In the genomic region with DNA sequence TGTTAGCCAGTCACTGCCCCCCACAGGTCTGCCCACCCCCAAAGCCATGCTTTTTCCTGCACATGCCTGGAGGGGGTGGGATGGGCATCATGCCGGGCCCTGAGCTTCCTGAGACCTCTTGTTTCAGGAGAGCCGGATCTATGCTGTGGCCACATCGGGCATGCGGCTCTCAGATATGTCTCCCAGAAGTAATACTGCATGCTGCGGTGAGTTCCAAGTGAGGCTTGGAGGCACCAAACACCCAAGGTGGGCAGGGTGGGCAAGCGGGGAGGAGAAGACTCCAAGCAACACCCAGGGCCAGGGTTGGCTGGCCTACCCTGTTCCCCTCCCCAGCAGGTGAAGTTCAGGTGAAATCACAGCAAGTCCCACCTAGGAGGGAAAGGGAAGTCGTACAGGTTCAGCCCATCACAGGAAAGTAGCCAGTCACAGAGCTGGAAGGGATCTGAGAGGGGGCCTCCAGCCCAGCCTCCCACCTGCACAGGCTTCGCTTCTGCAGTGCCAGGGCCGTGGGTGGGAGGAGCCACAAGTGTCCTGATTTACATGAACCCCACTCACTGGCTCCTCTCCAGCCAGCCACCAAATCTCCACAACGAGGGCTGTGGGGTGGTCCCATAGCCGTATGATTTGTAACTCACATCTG, we compare ENCODE assay signal across 25 cellular contexts. TPM values are rescaled to one million over a fixed set of nuclear protein-coding genes. Genes with fewer than 3 reads are reported as not detected.
DNase-seq lines count a peak whose midpoint lies in the region; ATAC-seq, FAIRE-seq and TF ChIP-seq lines count a peak whose summit lies in the region.
"Had no signal": no experiment of that assay in that cellular context is flagged by ENCODE, and none has a peak within 500 bp of the region (broad histone marks: within the 10 kb centered on the region; RNA-seq: fewer than 3 reads in every experiment).

No MANE protein-coding gene starts in this region.

- intact Hi-C loops in lower lobe of right lung (cut with DNase I) (no loop called here), Right ventricle myocardium superior (cut with DNase I) (no loop called here)

- no peaks in the 10 kb centered on the region for H3K9me3 ChIP-seq in lower lobe of right lung
- H3K9me3 ChIP-seq: heart left ventricle had no signal

- H3K4me1 ChIP-seq in lower lobe of right lung, result no peaks in the 10 kb centered on the region
- H3K4me1 ChIP-seq: heart left ventricle had no signal

- H3K36me3 ChIP-seq in lower lobe of right lung, result no peaks in the 10 kb centered on the region
- H3K36me3 ChIP-seq: brain microvascular endothelial cell, heart left ventricle had no signal

- H3K36me3 Mint-ChIP-seq in activated naive CD8-positive, alpha-beta T cell treated with anti-CD3 and anti-CD28 coated beads, Interleukin-2, amount 10 ng/mL, durations not matched to agents 7 days and 5 days, result no peaks in the 10 kb centered on the region
- no peaks in the 10 kb centered on the region for H3K36me3 Mint-ChIP-seq in activated naive CD8-positive, alpha-beta T cell treated with anti-CD3 and anti-CD28 coated beads for 36 hours

- ATAC-seq in activated naive CD8-positive, alpha-beta T cell treated with anti-CD3 and anti-CD28 coated beads, Interleukin-2, amount 10 ng/mL, durations not matched to agents 7 days and 5 days (ENCODE audit: low read depth), result no peak
- ATAC-seq in lower lobe of right lung, result no peak
- no peak for ATAC-seq in Right ventricle myocardium superior (ENCODE audit: poor library complexity)
- ATAC-seq: activated naive CD8-positive, alpha-beta T cell treated with anti-CD3 and anti-CD28 coated beads, Interleukin-2, amount 50 U/mL, for 24 hours; heart left ventricle had no signal

- no peaks in the 10 kb centered on the region for H3K27me3 Mint-ChIP-seq in activated naive CD8-positive, alpha-beta T cell treated with anti-CD3 and anti-CD28 coated beads, Interleukin-2, amount 10 ng/mL, durations not matched to agents 7 days and 5 days
- no peaks in the 10 kb centered on the region for H3K27me3 Mint-ChIP-seq in activated naive CD8-positive, alpha-beta T cell treated with anti-CD3 and anti-CD28 coated beads for 36 hours
- H3K27me3 Mint-ChIP-seq: activated CD4-positive, alpha-beta T cell treated with anti-CD3 and anti-CD28 coated beads, Interleukin-2, amount 10 ng/mL, durations not matched to agents 7 days and 5 days; activated naive CD8-positive, alpha-beta T cell treated with anti-CD3 and anti-CD28 coated beads, Interleukin-2, amount 50 U/mL, for 24 hours had no signal

- POLR2A ChIA-PET in activated naive CD8-positive, alpha-beta T cell treated with anti-CD3 and anti-CD28 coated beads, Interleukin-2, amount 10 ng/mL, durations not matched to agents 7 days and 5 days (lab: Charles Lee), result no interaction called here

- no peaks in the 10 kb centered on the region for H3K9me3 Mint-ChIP-seq in activated naive CD8-positive, alpha-beta T cell treated with anti-CD3 and anti-CD28 coated beads, Interleukin-2, amount 10 ng/mL, durations not matched to agents 7 days and 5 days
- no peaks in the 10 kb centered on the region for H3K9me3 Mint-ChIP-seq in activated naive CD8-positive, alpha-beta T cell treated with anti-CD3 and anti-CD28 coated beads for 36 hours
- H3K9me3 Mint-ChIP-seq: activated CD4-positive, alpha-beta T cell treated with anti-CD3 and anti-CD28 coated beads, Interleukin-2, amount 10 ng/mL, durations not matched to agents 7 days and 5 days; activated naive CD8-positive, alpha-beta T cell treated with anti-CD3 and anti-CD28 coated beads, Interleukin-2, amount 50 U/mL, for 24 hours had no signal

- H3K27ac ChIP-seq in VCaP (peak overlapping the region; percentile 18; the same call in 1 of the 2 replicates), lower lobe of right lung (no peak overlapping the region)
- H3K27ac ChIP-seq: brain microvascular endothelial cell, C4-2B, heart left ventricle had no signal

- no peak overlapping the region for H3K4me3 ChIP-seq in lower lobe of right lung
- H3K4me3 ChIP-seq: heart left ventricle had no signal

- peaks cover 16% of the 10 kb centered on the region for H3K4me1 Mint-ChIP-seq in activated naive CD8-positive, alpha-beta T cell treated with anti-CD3 and anti-CD28 coated beads, Interleukin-2, amount 10 ng/mL, durations not matched to agents 7 days and 5 days
- peaks cover 3% of the 10 kb centered on the region for H3K4me1 Mint-ChIP-seq in activated naive CD8-positive, alpha-beta T cell treated with anti-CD3 and anti-CD28 coated beads for 36 hours

- no peaks in the 10 kb centered on the region for H3K27me3 ChIP-seq in lower lobe of right lung (ENCODE audit: low read depth)
- H3K27me3 ChIP-seq: brain microvascular endothelial cell, heart left ventricle had no signal

- DNase-seq in activated naive CD8-positive, alpha-beta T cell treated with anti-CD3 and anti-CD28 coated beads, Interleukin-2, amount 10 ng/mL, durations not matched to agents 7 days and 5 days, result peak; percentile 22
- no peak for DNase-seq in activated naive CD8-positive, alpha-beta T cell treated with anti-CD3 and anti-CD28 coated beads for 36 hours
- DNase-seq in lower lobe of right lung (peak; percentile 25), GM19239 (ENCODE audit: insufficient read length, low spot score) (no peak), kidney glomerular epithelial cell (lab: John Stamatoyannopoulos, UW) (no peak), OCI-M1 (lab: John Stamatoyannopoulos, UW) (no peak), Right ventricle myocardium superior (no peak)
- DNase-seq: ACHN; activated CD4-positive, alpha-beta T cell treated with anti-CD3 and anti-CD28 coated beads, Interleukin-2, amount 10 ng/mL, durations not matched to agents 7 days and 5 days; activated naive CD8-positive, alpha-beta T cell treated with anti-CD3 and anti-CD28 coated beads, Interleukin-2, amount 50 U/mL, for 24 hours; brain microvascular endothelial cell; KBM-7; MV-4-11; NCI-H1930; NCI-H510A; occipital lobe; SHP77; stimulated activated CD4-positive, alpha-beta T cell treated with anti-CD3 and anti-CD28 coated beads, Interleukin-4, amount 100 ng/mL, for 4 hours had no signal

- H3K4me3 Mint-ChIP-seq in activated naive CD8-positive, alpha-beta T cell treated with anti-CD3 and anti-CD28 coated beads, Interleukin-2, amount 10 ng/mL, durations not matched to agents 7 days and 5 days, result no peak overlapping the region
- no peak overlapping the region for H3K4me3 Mint-ChIP-seq in activated naive CD8-positive, alpha-beta T cell treated with anti-CD3 and anti-CD28 coated beads for 36 hours
- H3K4me3 Mint-ChIP-seq: activated CD4-positive, alpha-beta T cell treated with anti-CD3 and anti-CD28 coated beads, Interleukin-2, amount 10 ng/mL, durations not matched to agents 7 days and 5 days; activated naive CD8-positive, alpha-beta T cell treated with anti-CD3 and anti-CD28 coated beads, Interleukin-2, amount 50 U/mL, for 24 hours had no signal

- H3K27ac Mint-ChIP-seq in activated naive CD8-positive, alpha-beta T cell treated with anti-CD3 and anti-CD28 coated beads, Interleukin-2, amount 10 ng/mL, durations not matched to agents 7 days and 5 days, result no peak overlapping the region
- H3K27ac Mint-ChIP-seq in activated naive CD8-positive, alpha-beta T cell treated with anti-CD3 and anti-CD28 coated beads for 36 hours, result no peak overlapping the region
- H3K27ac Mint-ChIP-seq: activated CD4-positive, alpha-beta T cell treated with anti-CD3 and anti-CD28 coated beads, Interleukin-2, amount 10 ng/mL, durations not matched to agents 7 days and 5 days; activated naive CD8-positive, alpha-beta T cell treated with anti-CD3 and anti-CD28 coated beads, Interleukin-2, amount 50 U/mL, for 24 hours had no signal

- FAIRE-seq in GM19239 (lab: Jason Lieb, UNC), result no peak
- FAIRE-seq: D721Med, endothelial cell of umbilical vein, GM18507, TTC549 had no signal

- no peak for TF ChIP-seq CTCF in VCaP (conservative IDR thresholded peaks at IDR 0.05)
- no peak for TF ChIP-seq CTCF in lower lobe of right lung (IDR thresholded peaks at IDR 0.05)

RNA-seq across cellular contexts. Expression of a gene that starts 30.9 kb away (rescaled TPM):
- total RNA-seq in activated naive CD8-positive, alpha-beta T cell treated with anti-CD3 and anti-CD28 coated beads, Interleukin-2, amount 10 ng/mL, durations not matched to agents 7 days and 5 days, result 10 to 100 TPM; 22.9 to 24.9 TPM
- total RNA-seq in activated naive CD8-positive, alpha-beta T cell treated with anti-CD3 and anti-CD28 coated beads for 36 hours, result 10 to 100 TPM; 17.5 to 18.2 TPM
- total RNA-seq in lower lobe of right lung (17.2 TPM), Right ventricle myocardium superior (12.0 TPM)

RNA-seq across cellular contexts. Expression of a gene that starts 36.0 kb away (rescaled TPM):
- total RNA-seq in activated naive CD8-positive, alpha-beta T cell treated with anti-CD3 and anti-CD28 coated beads, Interleukin-2, amount 10 ng/mL, durations not matched to agents 7 days and 5 days, result 1 to 10 TPM in 1 of 2 experiments, under 1 TPM in 1; 0.68 to 1.0 TPM
- total RNA-seq in activated naive CD8-positive, alpha-beta T cell treated with anti-CD3 and anti-CD28 coated beads for 36 hours, result 1 to 10 TPM; 2.4 to 3.3 TPM
- total RNA-seq in lower lobe of right lung (4.6 TPM), Right ventricle myocardium superior (4.4 TPM)

RNA-seq across cellular contexts. Expression of a gene that starts 50.6 kb away (rescaled TPM):
- 1 to 10 TPM; 1.3 to 2.6 TPM for total RNA-seq in activated naive CD8-positive, alpha-beta T cell treated with anti-CD3 and anti-CD28 coated beads, Interleukin-2, amount 10 ng/mL, durations not matched to agents 7 days and 5 days
- total RNA-seq in activated naive CD8-positive, alpha-beta T cell treated with anti-CD3 and anti-CD28 coated beads for 36 hours, result 10 to 100 TPM in 1 of 2 experiments, 1 to 10 TPM in 1; 8.7 to 10.2 TPM
- total RNA-seq in lower lobe of right lung (0.77 TPM), Right ventricle myocardium superior (0.75 TPM)

Comparison
In these comparisons a context has a peak if more than half of its experiments do, and no peak if none do; other contexts are left out.
1. DNase-seq: peak in activated naive CD8-positive, alpha-beta T cell treated with anti-CD3 and anti-CD28 coated beads, Interleukin-2, amount 10 ng/mL, durations not matched to agents 7 days and 5 days (single experiment) and lower lobe of right lung (single experiment); none in activated naive CD8-positive, alpha-beta T cell treated with anti-CD3 and anti-CD28 coated beads for 36 hours (single experiment), GM19239 (single experiment), kidney glomerular epithelial cell (single experiment), OCI-M1 (single experiment) and Right ventricle myocardium superior (single experiment).